9 cellular contexts compared by ENCODE assay signal in genomic region chr9:128008171-128008570, GRCh38. TPM values are rescaled to one million over a fixed set of nuclear protein-coding genes. Genes with fewer than 3 reads are reported as not detected.
DNase-seq lines count a peak whose midpoint lies in the region; ATAC-seq and TF ChIP-seq lines count a peak whose summit lies in the region.
"Had no signal": no experiment of that assay in that cellular context is flagged by ENCODE, and none has a peak within 500 bp of the region (broad histone marks: within the 10 kb centered on the region; RNA-seq: fewer than 3 reads in every experiment).

No MANE protein-coding gene starts in this region.

- H3K4me3 Mint-ChIP-seq in stimulated activated naive CD8-positive, alpha-beta T cell treated with anti-CD3 and anti-CD28 coated beads, Interleukin-15, Interleukin-2, amounts not matched to agents 100 ng/mL and 50 ng/mL, for 24 hours: peak overlapping the region; percentile 86
- no peak overlapping the region for H3K4me3 Mint-ChIP-seq in HFFc6

- peaks cover 3% of the 10 kb centered on the region for H3K9me3 ChIP-seq in iPS-18c (ENCODE audit: control insufficient read depth, insufficient read depth, low read length)
- H3K9me3 ChIP-seq: gastrocnemius medialis had no signal

- H3K9me3 Mint-ChIP-seq in stimulated activated naive CD8-positive, alpha-beta T cell treated with anti-CD3 and anti-CD28 coated beads, Interleukin-15, Interleukin-2, amounts not matched to agents 100 ng/mL and 50 ng/mL, for 24 hours: peaks cover 4% of the 10 kb centered on the region
- peaks cover 8% of the 10 kb centered on the region; the same call in 1 of the 2 replicates for H3K9me3 Mint-ChIP-seq in HFFc6

- peaks cover 47% of the 10 kb centered on the region for H3K4me1 Mint-ChIP-seq in stimulated activated naive CD8-positive, alpha-beta T cell treated with anti-CD3 and anti-CD28 coated beads, Interleukin-15, Interleukin-2, amounts not matched to agents 100 ng/mL and 50 ng/mL, for 24 hours (ENCODE audit: low read depth)
- peaks cover 26% of the 10 kb centered on the region for H3K4me1 Mint-ChIP-seq in HFFc6 (ENCODE audit: low read depth)

- peak overlapping the region; percentile 87 for H3K27ac ChIP-seq in VCaP
- H3K27ac ChIP-seq: gastrocnemius medialis had no signal

- H3K36me3 Mint-ChIP-seq in stimulated activated naive CD8-positive, alpha-beta T cell treated with anti-CD3 and anti-CD28 coated beads, Interleukin-15, Interleukin-2, amounts not matched to agents 100 ng/mL and 50 ng/mL, for 24 hours (ENCODE audit: low read depth): peaks cover 4% of the 10 kb centered on the region
- H3K36me3 Mint-ChIP-seq in HFFc6 (ENCODE audit: low read depth): peaks cover 9% of the 10 kb centered on the region

- H3K27me3 Mint-ChIP-seq in stimulated activated naive CD8-positive, alpha-beta T cell treated with anti-CD3 and anti-CD28 coated beads, Interleukin-15, Interleukin-2, amounts not matched to agents 100 ng/mL and 50 ng/mL, for 24 hours: no peaks in the 10 kb centered on the region
- no peaks in the 10 kb centered on the region for H3K27me3 Mint-ChIP-seq in HFFc6 (ENCODE audit: insufficient read depth)

- H3K27ac Mint-ChIP-seq in stimulated activated naive CD8-positive, alpha-beta T cell treated with anti-CD3 and anti-CD28 coated beads, Interleukin-15, Interleukin-2, amounts not matched to agents 100 ng/mL and 50 ng/mL, for 24 hours: peak overlapping the region; percentile 96
- H3K27ac Mint-ChIP-seq in HFFc6: no peak overlapping the region

- peak overlapping the region; percentile 12; the same call in 1 of the 2 replicates for H3K4me3 ChIP-seq in iPS-18c (ENCODE audit: insufficient read depth, low read depth, low read length)
- H3K4me3 ChIP-seq: gastrocnemius medialis had no signal

- TF ChIP-seq CTCF in VCaP (conservative IDR thresholded peaks at IDR 0.05) (no peak), HFFc6 (IDR thresholded peaks at IDR 0.05) (no peak)

- ATAC-seq in stimulated activated naive CD8-positive, alpha-beta T cell treated with anti-CD3 and anti-CD28 coated beads, Interleukin-15, Interleukin-2, amounts not matched to agents 100 U/mL and 50 U/mL, for 24 hours: no peak
- ATAC-seq in HG02870 (IDR thresholded peaks at IDR 0.05; ENCODE audit: unreplicated experiment) (no peak), HG03571 (IDR thresholded peaks at IDR 0.05; ENCODE audit: unreplicated experiment) (no peak)

- DNase-seq in stimulated activated naive CD8-positive, alpha-beta T cell treated with anti-CD3 and anti-CD28 coated beads, Interleukin-15, Interleukin-2, amounts not matched to agents 100 U/mL and 50 U/mL, for 24 hours: no peak
- no peak for DNase-seq in NCI-H1105 treated with DMSO at 0.1 percent for 48 hours (lab: John Stamatoyannopoulos, UW)
- no peak for DNase-seq in HFFc6

RNA-seq across cellular contexts. Expression of gene EEIG1, which starts 27.4 kb away (rescaled TPM):
- 10 to 100 TPM; 26.7 to 35.4 (median 29.3) TPM for total RNA-seq in HFFc6 (2021; fragmentation: NEBNext Ultra II Directional; extraction: Animal tissue kit (Norgen Biotek cat#: 25700))

RNA-seq across cellular contexts. Expression of gene NAIF1, which starts 58.9 kb away (rescaled TPM):
- 10 to 100 TPM in 3 of 6 experiments, 1 to 10 TPM in 3; 8.7 to 11.5 (median 9.8) TPM for total RNA-seq in HFFc6 (2021; fragmentation: NEBNext Ultra II Directional; extraction: Animal tissue kit (Norgen Biotek cat#: 25700))

RNA-seq across cellular contexts. Expression of gene SLC25A25, which starts 59.9 kb away (rescaled TPM):
- total RNA-seq in HFFc6 (2021; fragmentation: NEBNext Ultra II Directional; extraction: Animal tissue kit (Norgen Biotek cat#: 25700)): 10 to 100 TPM; 16.5 to 20.7 (median 18.4) TPM
